31 cellular contexts compared by ENCODE assay signal in genomic region chr10:95706573-95706972, GRCh38.
"Had no signal": no experiment of that assay in that cellular context is flagged by ENCODE, and none has a peak within 500 bp of the region (broad histone marks: within the 10 kb centered on the region; RNA-seq: fewer than 3 reads in every experiment).

No MANE protein-coding gene starts in this region.

- H3K4me3 ChIP-seq: body of pancreas, esophagus muscularis mucosa, gastroesophageal sphincter had no signal

- DNase-seq: activated B cell treated with CpG ODN at 0.5 μM for 24 hours; activated CD4-positive, alpha-beta memory T cell treated with anti-CD3 and anti-CD28 coated beads, Interleukin-2, amount 10 ng/mL, durations not matched to agents 7 days and 5 days; activated CD4-positive, alpha-beta T cell treated with anti-CD3 and anti-CD28 coated beads for 48 hours; activated CD4-positive, alpha-beta T cell treated with anti-CD3 and anti-CD28 coated beads, Interleukin-2, amount 50 U/mL, for 4 hours; activated CD8-positive, alpha-beta memory T cell treated with anti-CD3 and anti-CD28 coated beads, Interleukin-2, amount 50 U/mL, for 48 hours; activated gamma-delta T cell; activated naive CD4-positive, alpha-beta T cell; activated naive CD4-positive, alpha-beta T cell treated with anti-CD3 and anti-CD28 coated beads, Interleukin-2, amount 10 ng/mL, durations not matched to agents 7 days and 5 days; activated T-cell treated with anti-CD3 and anti-CD28 coated beads for 4 hours; activated T-cell treated with anti-CD3 and anti-CD28 coated beads, Interleukin-2, amount 50 U/mL, for 24 hours; activated T-cell treated with anti-CD3 and anti-CD28 coated beads, Interleukin-2, amount 50 U/mL, for 72 hours; amniotic stem cell; anterior cingulate cortex; body of pancreas; caudate nucleus; cortex of kidney; dermis blood vessel endothelial cell; effector CD4-positive, alpha-beta T cell; effector memory CD8-positive, alpha-beta T cell; erythroblast; foreskin melanocyte; SW 1271; T-helper 1 cell; T-helper 17 cell; T1000; WERI-Rb-1 had no signal

- H3K4me1 ChIP-seq: body of pancreas, esophagus muscularis mucosa, gastroesophageal sphincter had no signal

- H3K36me3 ChIP-seq: esophagus muscularis mucosa, gastroesophageal sphincter, WERI-Rb-1 had no signal

- H3K27ac ChIP-seq: body of pancreas, esophagus muscularis mucosa, gastroesophageal sphincter, WERI-Rb-1 had no signal

- H3K27me3 ChIP-seq: body of pancreas, esophagus muscularis mucosa, gastroesophageal sphincter had no signal

- H3K27ac Mint-ChIP-seq: activated B cell treated with CpG ODN at 0.5 μM for 24 hours; activated CD4-positive, alpha-beta memory T cell treated with anti-CD3 and anti-CD28 coated beads, Interleukin-2, amount 10 ng/mL, durations not matched to agents 7 days and 5 days; activated naive CD4-positive, alpha-beta T cell treated with anti-CD3 and anti-CD28 coated beads, Interleukin-2, amount 10 ng/mL, durations not matched to agents 7 days and 5 days; activated naive CD8-positive, alpha-beta T cell; activated T-cell treated with anti-CD3 and anti-CD28 coated beads, Interleukin-2, amount 50 U/mL, for 24 hours; activated T-cell treated with anti-CD3 and anti-CD28 coated beads, Interleukin-2, amount 50 U/mL, for 72 hours; effector memory CD8-positive, alpha-beta T cell; T-helper 17 cell; T-helper 2 cell treated with Interferon-gamma antibody and Interleukin-4, amounts not matched to agents 5 μg/mL and 100 μg/mL, for 36 hours had no signal

- H3K4me1 Mint-ChIP-seq: activated CD4-positive, alpha-beta memory T cell treated with anti-CD3 and anti-CD28 coated beads, Interleukin-2, amount 10 ng/mL, durations not matched to agents 7 days and 5 days; activated naive CD4-positive, alpha-beta T cell treated with anti-CD3 and anti-CD28 coated beads, Interleukin-2, amount 10 ng/mL, durations not matched to agents 7 days and 5 days; T-helper 17 cell had no signal

- H3K27me3 Mint-ChIP-seq: activated B cell treated with CpG ODN at 0.5 μM for 24 hours; activated CD4-positive, alpha-beta memory T cell treated with anti-CD3 and anti-CD28 coated beads, Interleukin-2, amount 10 ng/mL, durations not matched to agents 7 days and 5 days; activated naive CD8-positive, alpha-beta T cell; activated T-cell treated with anti-CD3 and anti-CD28 coated beads, Interleukin-2, amount 50 U/mL, for 24 hours; T-helper 17 cell had no signal

- ATAC-seq: activated CD4-positive, CD25-positive, alpha-beta regulatory T cell treated with anti-CD3 and anti-CD28 coated beads, Interleukin-2, amount 50 U/mL, for 24 hours; activated T-cell treated with anti-CD3 and anti-CD28 coated beads, Interleukin-2, amount 50 U/mL, for 72 hours; body of pancreas; effector memory CD8-positive, alpha-beta T cell; gastroesophageal sphincter; T-helper 17 cell had no signal

- H3K9me3 ChIP-seq: body of pancreas, esophagus muscularis mucosa, gastroesophageal sphincter had no signal

- H3K4me3 Mint-ChIP-seq: activated B cell treated with CpG ODN at 0.5 μM for 24 hours; activated CD4-positive, alpha-beta memory T cell treated with anti-CD3 and anti-CD28 coated beads, Interleukin-2, amount 10 ng/mL, durations not matched to agents 7 days and 5 days; activated naive CD4-positive, alpha-beta T cell treated with anti-CD3 and anti-CD28 coated beads, Interleukin-2, amount 10 ng/mL, durations not matched to agents 7 days and 5 days; activated naive CD8-positive, alpha-beta T cell; activated T-cell treated with anti-CD3 and anti-CD28 coated beads, Interleukin-2, amount 50 U/mL, for 24 hours; activated T-cell treated with anti-CD3 and anti-CD28 coated beads, Interleukin-2, amount 50 U/mL, for 72 hours; effector memory CD8-positive, alpha-beta T cell; T-helper 17 cell; T-helper 2 cell treated with Interferon-gamma antibody and Interleukin-4, amounts not matched to agents 5 μg/mL and 100 μg/mL, for 36 hours had no signal

- H3K9me3 Mint-ChIP-seq: activated B cell treated with CpG ODN at 0.5 μM for 24 hours; activated CD4-positive, alpha-beta memory T cell treated with anti-CD3 and anti-CD28 coated beads, Interleukin-2, amount 10 ng/mL, durations not matched to agents 7 days and 5 days; activated naive CD4-positive, alpha-beta T cell treated with anti-CD3 and anti-CD28 coated beads, Interleukin-2, amount 10 ng/mL, durations not matched to agents 7 days and 5 days; activated T-cell treated with anti-CD3 and anti-CD28 coated beads, Interleukin-2, amount 50 U/mL, for 24 hours; activated T-cell treated with anti-CD3 and anti-CD28 coated beads, Interleukin-2, amount 50 U/mL, for 72 hours; effector memory CD8-positive, alpha-beta T cell had no signal
